11 cellular contexts compared by ENCODE assay signal in the genomic region with DNA sequence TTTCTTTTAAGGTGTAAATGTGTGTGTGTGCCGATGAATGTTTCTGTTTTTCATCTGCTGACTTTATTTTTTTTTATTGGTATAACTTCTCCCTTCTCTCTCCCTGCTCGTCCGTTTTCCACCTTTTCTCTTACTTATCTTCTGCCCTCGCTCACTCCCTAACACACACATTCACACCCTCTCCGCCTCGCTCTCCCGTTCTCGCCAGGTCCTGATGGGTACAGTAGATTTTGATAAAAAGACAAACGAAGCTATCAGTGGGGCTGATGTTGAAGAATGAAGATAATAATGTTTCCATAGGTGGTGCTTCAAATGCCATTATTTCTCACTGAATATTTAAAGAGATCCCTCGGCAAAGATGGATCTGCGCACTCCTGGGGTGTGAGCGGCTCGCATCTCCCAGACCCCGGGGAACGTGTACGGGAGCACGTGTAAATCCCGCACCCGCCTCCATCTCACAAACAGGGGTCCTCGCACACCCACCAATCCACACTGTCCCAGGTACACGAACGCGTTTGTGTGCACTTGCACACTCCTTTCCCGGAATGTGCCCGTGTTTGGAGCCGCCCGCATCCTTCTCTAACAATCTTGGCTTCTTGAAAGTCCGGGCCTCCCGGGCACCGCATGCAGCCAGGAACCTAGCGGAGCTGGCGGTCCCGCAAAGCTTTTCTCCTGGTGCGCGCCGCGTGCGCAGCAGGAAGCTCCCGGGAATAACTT. TPM values are rescaled to one million over a fixed set of nuclear protein-coding genes. Genes with fewer than 3 reads are reported as not detected.
A peak's percentile ranks its signal among the peaks of the same experiment; 100 is the strongest.
DNase-seq lines count a peak whose midpoint lies in the region; ATAC-seq lines count a peak whose summit lies in the region.
"Had no signal": no experiment of that assay in that cellular context is flagged by ENCODE, and none has a peak within 500 bp of the region (broad histone marks: within the 10 kb centered on the region; RNA-seq: fewer than 3 reads in every experiment).

No MANE protein-coding gene starts in this region.

- peaks cover 2% of the 10 kb centered on the region for H3K4me1 Mint-ChIP-seq in T-helper 1 cell treated with Interleukin-12 subunit alpha and Interleukin-12 subunit beta and Interleukin-4 antibody, amounts not matched to agents 30 μg/mL and 1 μg/mL, for 36 hours (ENCODE audit: low read depth)
- H3K4me1 Mint-ChIP-seq in activated T-helper 2 cell treated with anti-CD3 and anti-CD28 coated beads, Interferon-gamma antibody, Interleukin-2, Interleukin-4, amounts not matched to agents 10 μg/mL and 5 μg/mL and 100 μg/mL, durations not matched to agents 14 hours and 24 hours and 36 hours (ENCODE audit: low read depth) = no peaks in the 10 kb centered on the region

- peaks cover 6% of the 10 kb centered on the region for H3K9me3 ChIP-seq in iPS-18c (ENCODE audit: control insufficient read depth, insufficient read depth, low read length)

- no peak overlapping the region for H3K4me3 Mint-ChIP-seq in T-helper 1 cell treated with Interleukin-12 subunit alpha and Interleukin-12 subunit beta and Interleukin-4 antibody, amounts not matched to agents 30 μg/mL and 1 μg/mL, for 36 hours
- no peak overlapping the region for H3K4me3 Mint-ChIP-seq in activated T-helper 2 cell treated with anti-CD3 and anti-CD28 coated beads, Interferon-gamma antibody, Interleukin-2, Interleukin-4, amounts not matched to agents 10 μg/mL and 5 μg/mL and 100 μg/mL, durations not matched to agents 14 hours and 24 hours and 36 hours (ENCODE audit: low read depth)

- peaks cover 4% of the 10 kb centered on the region for H3K9me3 Mint-ChIP-seq in T-helper 1 cell treated with Interleukin-12 subunit alpha and Interleukin-12 subunit beta and Interleukin-4 antibody, amounts not matched to agents 30 μg/mL and 1 μg/mL, for 36 hours
- no peaks in the 10 kb centered on the region for H3K9me3 Mint-ChIP-seq in activated T-helper 2 cell treated with anti-CD3 and anti-CD28 coated beads, Interferon-gamma antibody, Interleukin-2, Interleukin-4, amounts not matched to agents 10 μg/mL and 5 μg/mL and 100 μg/mL, durations not matched to agents 14 hours and 24 hours and 36 hours

- intact Hi-C loops in activated T-helper 2 cell treated with anti-CD3 and anti-CD28 coated beads, Interferon-gamma antibody, Interleukin-2, Interleukin-4, amounts not matched to agents 10 μg/mL and 5 μg/mL and 100 μg/mL, durations not matched to agents 14 hours and 24 hours and 36 hours (cut with micrococcal nuclease) = loop anchor here (5.0 to 10.0 kb wide), 3 partner anchors 611 to 1876 kb away; partner anchors contain the start of gene TOX3

- in situ Hi-C loops in ACHN (cut with HindIII; ENCODE audit: low pct_ligation_motif_present, low pct_unique_long_range_greater_than_20kb, low sequenced_read_pairs) = no loop called here
- in situ Hi-C loops in KBM-7 (cut with MboI; ENCODE audit: low pct_unique_long_range_greater_than_20kb, low sequenced_read_pairs) = no loop called here

- no peak for ATAC-seq in GM18868 (IDR thresholded peaks at IDR 0.05; ENCODE audit: unreplicated experiment)
- ATAC-seq: activated CD4-positive, CD25-positive, alpha-beta regulatory T cell treated with anti-CD3 and anti-CD28 coated beads, Interleukin-2, amount 50 U/mL, for 24 hours had no signal

- peak overlapping the region; percentile 82 for H3K27ac Mint-ChIP-seq in T-helper 1 cell treated with Interleukin-12 subunit alpha and Interleukin-12 subunit beta and Interleukin-4 antibody, amounts not matched to agents 30 μg/mL and 1 μg/mL, for 36 hours
- H3K27ac Mint-ChIP-seq in activated T-helper 2 cell treated with anti-CD3 and anti-CD28 coated beads, Interferon-gamma antibody, Interleukin-2, Interleukin-4, amounts not matched to agents 10 μg/mL and 5 μg/mL and 100 μg/mL, durations not matched to agents 14 hours and 24 hours and 36 hours = peak overlapping the region; percentile 26

- no peaks in the 10 kb centered on the region for H3K36me3 Mint-ChIP-seq in T-helper 1 cell treated with Interleukin-12 subunit alpha and Interleukin-12 subunit beta and Interleukin-4 antibody, amounts not matched to agents 30 μg/mL and 1 μg/mL, for 36 hours (ENCODE audit: low read depth)
- peaks cover 6% of the 10 kb centered on the region for H3K36me3 Mint-ChIP-seq in activated T-helper 2 cell treated with anti-CD3 and anti-CD28 coated beads, Interferon-gamma antibody, Interleukin-2, Interleukin-4, amounts not matched to agents 10 μg/mL and 5 μg/mL and 100 μg/mL, durations not matched to agents 14 hours and 24 hours and 36 hours (ENCODE audit: low read depth)

- DNase-seq in T-helper 1 cell (no peak), skeletal muscle cell (ENCODE audit: low read depth) (no peak), ACHN (no peak), KBM-7 (no peak)
- DNase-seq in activated T-helper 2 cell treated with anti-CD3 and anti-CD28 coated beads, Interferon-gamma antibody, Interleukin-2, Interleukin-4, amounts not matched to agents 10 μg/mL and 5 μg/mL and 100 μg/mL, durations not matched to agents 14 hours and 24 hours and 36 hours (ENCODE audit: low spot score) = no peak
- DNase-seq: cortex of kidney, NCI-H526 treated with DMSO at 0.1 percent for 48 hours had no signal

- peaks cover 77% of the 10 kb centered on the region for H3K27me3 Mint-ChIP-seq in T-helper 1 cell treated with Interleukin-12 subunit alpha and Interleukin-12 subunit beta and Interleukin-4 antibody, amounts not matched to agents 30 μg/mL and 1 μg/mL, for 36 hours (ENCODE audit: low read depth)
- peaks cover 69% of the 10 kb centered on the region for H3K27me3 Mint-ChIP-seq in activated T-helper 2 cell treated with anti-CD3 and anti-CD28 coated beads, Interferon-gamma antibody, Interleukin-2, Interleukin-4, amounts not matched to agents 10 μg/mL and 5 μg/mL and 100 μg/mL, durations not matched to agents 14 hours and 24 hours and 36 hours (ENCODE audit: low read depth)

- H3K4me3 ChIP-seq in iPS-18c (ENCODE audit: insufficient read depth, low read depth, low read length) (peak overlapping the region; percentile 92), skeletal muscle cell (ENCODE audit: low read depth, low read length) (peak overlapping the region; percentile 76)

RNA-seq across cellular contexts. Expression of gene SALL1, which starts 2.4 kb away (rescaled TPM):
- total RNA-seq in activated T-helper 2 cell treated with anti-CD3 and anti-CD28 coated beads, Interferon-gamma antibody, Interleukin-2, Interleukin-4, amounts not matched to agents 10 μg/mL and 5 μg/mL and 100 μg/mL, durations not matched to agents 14 hours and 24 hours and 36 hours = not detected in 2 replicates
